Comparison of ENCODE assay signal across 10 cellular contexts in the genomic region with DNA sequence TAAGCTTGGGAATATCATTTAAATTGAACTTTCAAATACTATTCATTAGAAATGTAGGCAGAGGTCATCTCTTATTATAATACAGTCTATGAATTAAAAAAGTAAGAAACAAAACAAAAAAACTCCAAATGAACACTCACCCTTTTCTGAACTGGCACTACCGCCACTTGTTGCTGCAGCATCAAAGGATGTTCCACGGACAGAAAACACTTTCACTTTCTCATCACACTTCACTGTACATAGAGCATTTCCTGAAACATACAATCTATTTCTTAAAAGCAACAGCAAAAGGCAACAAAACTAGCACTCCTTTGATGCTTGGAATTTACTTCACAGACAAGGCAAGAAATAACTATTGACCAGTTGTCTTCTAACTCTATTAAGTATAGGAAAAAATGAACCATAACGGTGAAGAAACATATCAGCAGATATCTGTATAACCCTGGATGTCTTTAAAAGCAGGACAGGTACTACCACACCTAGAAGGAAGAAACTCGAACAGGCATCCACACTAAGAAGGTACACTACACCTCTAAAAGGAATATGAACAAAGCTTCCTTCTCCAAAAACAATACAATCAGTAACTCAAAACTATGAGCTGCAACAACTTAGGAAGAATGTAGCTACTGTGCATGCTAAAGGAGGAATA. TPM values are rescaled to one million over a fixed set of nuclear protein-coding genes. Genes with fewer than 3 reads are reported as not detected.
DNase-seq lines count a peak whose midpoint lies in the region; TF ChIP-seq lines count a peak whose summit lies in the region.
"Had no signal": no experiment of that assay in that cellular context is flagged by ENCODE, and none has a peak within 500 bp of the region (broad histone marks: within the 10 kb centered on the region; RNA-seq: fewer than 3 reads in every experiment).

No MANE protein-coding gene starts in this region.

- no peak overlapping the region for H3K4me2 ChIP-seq in MM.1S (ENCODE audit: low read depth, low read length)

- no peak overlapping the region for H2AFZ ChIP-seq in MM.1S (ENCODE audit: low read length)

- no peaks in the 10 kb centered on the region for H3F3A ChIP-seq in MM.1S (ENCODE audit: insufficient read depth, low read length)

- no peak overlapping the region for H3K4me3 ChIP-seq in MM.1S (ENCODE audit: low read length)

- no peaks in the 10 kb centered on the region for H3K27me3 ChIP-seq in MM.1S (replicated peaks; ENCODE audit: insufficient read depth, low read length)

- no peak for TF ChIP-seq CTCF in MM.1S (IDR thresholded peaks at IDR 0.05; ENCODE audit: low read length)

- H3K4me1 ChIP-seq in MM.1S (ENCODE audit: low read length): peaks cover 7% of the 10 kb centered on the region; the same call in 1 of the 2 replicates

- no peaks in the 10 kb centered on the region; the same call in 1 of the 2 replicates for H3K36me3 ChIP-seq in MM.1S (replicated peaks; ENCODE audit: insufficient read depth, low read length)

- no peaks in the 10 kb centered on the region for H4K20me1 ChIP-seq in MM.1S (ENCODE audit: insufficient read depth, low read length)

- H3K9me2 ChIP-seq in MM.1S (replicated peaks; ENCODE audit: insufficient read depth, low read length): no peaks in the 10 kb centered on the region

- peaks cover 12% of the 10 kb centered on the region for H3K79me2 ChIP-seq in MM.1S (ENCODE audit: low read length)

- H3K27ac ChIP-seq in MM.1S (ENCODE audit: low read length): no peak overlapping the region

- H3K9ac ChIP-seq in MM.1S (ENCODE audit: low read length): no peak overlapping the region

- no peaks in the 10 kb centered on the region for H3K9me3 ChIP-seq in MM.1S (replicated peaks; ENCODE audit: insufficient read depth, low read length)

- peak; percentile 5 for DNase-seq in stimulated activated CD4-positive, alpha-beta T cell treated with anti-CD3 and anti-CD28 coated beads, Interleukin-1b, Interleukin-23, amount 100 ng/mL, for 48 hours
- no peak for DNase-seq in stimulated activated CD4-positive, alpha-beta T cell treated with anti-CD3 and anti-CD28 coated beads, Interleukin-2, amount 100 ng/mL, for 48 hours
- peak; percentile 49 for DNase-seq in MM.1S
- peak; percentile 9 for DNase-seq in effector CD4-positive, alpha-beta T cell
- no peak for DNase-seq in islet precursor cell
- DNase-seq in cerebellar cortex (ENCODE audit: low spot score): no peak
- no peak for DNase-seq in hypothalamus (lab: John Stamatoyannopoulos, UW)
- DNase-seq in ureter (ENCODE audit: low spot score): no peak
- DNase-seq: NCI-H1694 had no signal

RNA-seq across cellular contexts. Expression of a gene that starts 24.9 kb away (rescaled TPM):
- 123 TPM for total RNA-seq in ureter

RNA-seq across cellular contexts. Expression of a gene that starts 50.2 kb away (rescaled TPM):
- 0.62 TPM for total RNA-seq in ureter
- total RNA-seq: neural crest cell had no signal

Comparison
In these comparisons a context has a peak if more than half of its experiments do, and no peak if none do; other contexts are left out.
1. DNase-seq: peak in stimulated activated CD4-positive, alpha-beta T cell treated with anti-CD3 and anti-CD28 coated beads, Interleukin-1b, Interleukin-23, amount 100 ng/mL, for 48 hours (single experiment), MM.1S (single experiment) and effector CD4-positive, alpha-beta T cell (single experiment); none in stimulated activated CD4-positive, alpha-beta T cell treated with anti-CD3 and anti-CD28 coated beads, Interleukin-2, amount 100 ng/mL, for 48 hours (0 of 2), islet precursor cell (single experiment), cerebellar cortex (single experiment), hypothalamus (0 of 51) and ureter (single experiment).